In the genomic region with DNA sequence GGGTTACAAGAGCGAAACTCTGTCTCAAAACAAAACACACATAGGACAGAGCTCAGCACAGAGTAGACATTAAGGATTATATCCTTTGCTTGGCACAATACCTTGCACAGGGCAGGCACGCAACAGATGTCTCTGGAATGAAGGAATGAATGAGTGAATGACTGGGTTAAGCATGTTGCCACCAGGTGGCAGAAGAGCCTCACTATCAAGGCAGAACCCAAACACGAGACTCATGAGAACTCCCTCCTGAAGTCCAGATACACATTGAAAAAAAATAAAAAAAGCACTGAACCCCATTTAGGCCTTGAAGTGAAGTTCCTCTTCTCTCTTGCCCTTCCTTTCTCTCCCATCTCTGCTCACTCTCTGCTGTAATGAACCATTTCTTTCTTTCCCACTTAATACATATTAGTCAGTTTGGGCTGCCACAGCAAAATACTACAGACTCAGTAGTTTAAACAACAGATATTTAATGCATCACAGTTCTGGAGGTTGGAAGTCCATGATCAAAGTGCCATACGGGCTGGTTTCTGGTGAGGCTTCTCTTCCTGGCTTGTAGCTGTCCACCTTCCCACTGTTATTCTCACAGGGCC, we compare ENCODE assay signal across 8 cellular contexts. TPM values are rescaled to one million over a fixed set of nuclear protein-coding genes. Genes with fewer than 3 reads are reported as not detected.
A peak's percentile ranks its signal among the peaks of the same experiment; 100 is the strongest.
DNase-seq lines count a peak whose midpoint lies in the region; ATAC-seq lines count a peak whose summit lies in the region.

No MANE protein-coding gene starts in this region.

- POLR2A ChIA-PET in activated CD4-positive, alpha-beta memory T cell treated with anti-CD3 and anti-CD28 coated beads for 36 hours (lab: Charles Lee): no interaction called here

- no peaks in the 10 kb centered on the region for H3K27me3 Mint-ChIP-seq in activated CD4-positive, alpha-beta memory T cell treated with anti-CD3 and anti-CD28 coated beads for 36 hours

- no peaks in the 10 kb centered on the region for H3K36me3 Mint-ChIP-seq in activated CD4-positive, alpha-beta memory T cell treated with anti-CD3 and anti-CD28 coated beads for 36 hours

- H3K4me3 Mint-ChIP-seq in activated CD4-positive, alpha-beta memory T cell treated with anti-CD3 and anti-CD28 coated beads for 36 hours: no peak overlapping the region

- peak; percentile 91 to 92 for DNase-seq in AML-193 (lab: John Stamatoyannopoulos, UW)
- DNase-seq in NCI-H748 treated with DMSO at 0.1 percent for 48 hours (lab: John Stamatoyannopoulos, UW): peak; percentile 67
- DNase-seq in activated CD4-positive, alpha-beta memory T cell treated with anti-CD3 and anti-CD28 coated beads for 36 hours: peak; percentile 83
- DNase-seq in effector memory CD4-positive, alpha-beta T cell: peak; percentile 55 to 70 (median 56)
- peak; percentile 57 for DNase-seq in midbrain (lab: John Stamatoyannopoulos, UW)
- DNase-seq in stimulated activated CD8-positive, alpha-beta memory T cell treated with anti-CD3 and anti-CD28 coated beads, Interleukin-4, amount 100 ng/mL, for 24 hours (ENCODE audit: low read depth): peak; percentile 57

- ATAC-seq in GM18870 (IDR thresholded peaks at IDR 0.05; ENCODE audit: unreplicated experiment): peak; percentile 67
- peak; percentile 85 for ATAC-seq in HG03354 (IDR thresholded peaks at IDR 0.05; ENCODE audit: poor library complexity, severe bottlenecking, unreplicated experiment)

- peaks cover 26% of the 10 kb centered on the region for H3K4me1 Mint-ChIP-seq in activated CD4-positive, alpha-beta memory T cell treated with anti-CD3 and anti-CD28 coated beads for 36 hours (ENCODE audit: low read depth)

- H3K27me3 ChIP-seq in effector memory CD4-positive, alpha-beta T cell (replicated peaks; ENCODE audit: control insufficient read depth, insufficient read depth, low read length, poor library complexity, severe bottlenecking): no peaks in the 10 kb centered on the region

- peaks cover 12% of the 10 kb centered on the region for H3K4me1 ChIP-seq in effector memory CD4-positive, alpha-beta T cell (ENCODE audit: control insufficient read depth, insufficient read depth, low read length, poor library complexity, severe bottlenecking)

- H3K9me3 ChIP-seq in effector memory CD4-positive, alpha-beta T cell (ENCODE audit: control insufficient read depth, low read length): no peaks in the 10 kb centered on the region

- intact Hi-C loops in activated CD4-positive, alpha-beta memory T cell treated with anti-CD3 and anti-CD28 coated beads for 36 hours (cut with micrococcal nuclease): loop anchor here (1.0 to 5.0 kb wide), 6 partner anchors 69 to 454 kb away; no protein-coding TSS in a partner anchor

- H3K27ac ChIP-seq in effector memory CD4-positive, alpha-beta T cell (ENCODE audit: insufficient read depth, low read length, poor library complexity, severe bottlenecking): no peak overlapping the region

- CTCF ChIA-PET in activated CD4-positive, alpha-beta memory T cell treated with anti-CD3 and anti-CD28 coated beads for 36 hours (lab: Charles Lee): interaction anchor here (0.6 to 7.5 kb wide), 11 partner anchors 14 to 859 kb away, joined by 3 to 126 read pairs (median 5); a partner anchor contains a TSS

- H3K36me3 ChIP-seq in effector memory CD4-positive, alpha-beta T cell (ENCODE audit: control insufficient read depth, insufficient read depth, low read length): no peaks in the 10 kb centered on the region

- H3K4me3 ChIP-seq in effector memory CD4-positive, alpha-beta T cell (ENCODE audit: insufficient read depth, low read depth, low read length, poor library complexity, severe bottlenecking): no peak overlapping the region

- no peak overlapping the region for H3K27ac Mint-ChIP-seq in activated CD4-positive, alpha-beta memory T cell treated with anti-CD3 and anti-CD28 coated beads for 36 hours

- peaks cover 3% of the 10 kb centered on the region for H3K9me3 Mint-ChIP-seq in activated CD4-positive, alpha-beta memory T cell treated with anti-CD3 and anti-CD28 coated beads for 36 hours

RNA-seq across cellular contexts. Expression of a gene that starts 26.6 kb away (rescaled TPM):
- total RNA-seq in activated CD4-positive, alpha-beta memory T cell treated with anti-CD3 and anti-CD28 coated beads for 36 hours: 100 to 1,000 TPM; 106 to 110 TPM
